ENCODE assay signal across 8 cellular contexts in the genomic region with DNA sequence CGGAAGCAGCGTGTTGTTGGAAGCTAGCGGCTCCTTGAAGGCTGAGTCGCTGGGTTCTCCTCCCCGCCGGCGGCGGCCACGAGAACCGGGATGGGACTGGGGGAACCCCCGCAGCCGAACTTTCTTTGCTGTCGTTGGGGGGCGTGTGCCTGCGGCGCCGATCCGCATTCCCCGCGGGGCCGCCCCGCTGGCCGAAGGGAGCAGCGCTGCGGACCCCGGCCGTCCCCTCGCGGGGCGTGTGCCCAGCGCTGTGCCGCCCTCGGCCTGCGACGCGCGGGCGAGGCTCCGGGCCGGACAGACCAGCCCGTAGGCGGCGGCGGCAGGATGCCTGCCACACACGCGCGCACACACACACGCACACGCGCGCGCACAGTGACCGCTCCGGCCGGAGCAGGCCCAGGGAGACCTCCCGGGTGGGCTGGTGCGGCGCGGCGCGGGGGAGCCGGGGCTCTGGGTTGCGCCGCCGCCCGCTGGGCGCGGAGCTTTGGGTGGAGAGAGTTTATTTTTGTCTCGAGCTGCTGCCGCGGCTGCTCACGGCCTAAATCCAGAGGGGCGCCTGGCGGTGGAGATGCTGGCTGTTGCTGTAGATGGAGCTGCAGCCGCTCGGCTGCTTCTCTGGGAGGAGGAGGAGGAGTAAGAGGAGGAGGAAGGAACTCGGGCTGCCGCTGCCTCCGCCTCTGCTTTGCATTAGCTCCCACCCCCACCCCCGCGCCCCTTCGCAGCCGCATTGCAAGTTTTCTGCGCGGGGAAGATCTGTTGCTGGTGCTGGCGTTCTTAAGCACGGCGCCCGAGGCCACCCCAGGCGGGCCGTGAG. TPM values are rescaled to one million over a fixed set of nuclear protein-coding genes. Genes with fewer than 3 reads are reported as not detected.
DNase-seq lines count a peak whose midpoint lies in the region; ATAC-seq and TF ChIP-seq lines count a peak whose summit lies in the region.

A gene with protein sequence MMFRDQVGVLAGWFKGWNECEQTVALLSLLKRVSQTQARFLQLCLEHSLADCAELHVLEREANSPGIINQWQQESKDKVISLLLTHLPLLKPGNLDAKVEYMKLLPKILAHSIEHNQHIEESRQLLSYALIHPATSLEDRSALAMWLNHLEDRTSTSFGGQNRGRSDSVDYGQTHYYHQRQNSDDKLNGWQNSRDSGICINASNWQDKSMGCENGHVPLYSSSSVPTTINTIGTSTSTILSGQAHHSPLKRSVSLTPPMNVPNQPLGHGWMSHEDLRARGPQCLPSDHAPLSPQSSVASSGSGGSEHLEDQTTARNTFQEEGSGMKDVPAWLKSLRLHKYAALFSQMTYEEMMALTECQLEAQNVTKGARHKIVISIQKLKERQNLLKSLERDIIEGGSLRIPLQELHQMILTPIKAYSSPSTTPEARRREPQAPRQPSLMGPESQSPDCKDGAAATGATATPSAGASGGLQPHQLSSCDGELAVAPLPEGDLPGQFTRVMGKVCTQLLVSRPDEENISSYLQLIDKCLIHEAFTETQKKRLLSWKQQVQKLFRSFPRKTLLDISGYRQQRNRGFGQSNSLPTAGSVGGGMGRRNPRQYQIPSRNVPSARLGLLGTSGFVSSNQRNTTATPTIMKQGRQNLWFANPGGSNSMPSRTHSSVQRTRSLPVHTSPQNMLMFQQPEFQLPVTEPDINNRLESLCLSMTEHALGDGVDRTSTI (plus strand): TSS at position 719 of the 814 bp plus-strand sequence. CDS start 789 bp downstream, outside the sequence.

- peak; percentile 38 for ATAC-seq in GM21737 (IDR thresholded peaks at IDR 0.05; ENCODE audit: unreplicated experiment)

- TF ChIP-seq CTCF in parathyroid adenoma (IDR thresholded peaks at IDR 0.05): no peak

- H3K9me2 ChIP-seq in Karpas-422 (replicated peaks; ENCODE audit: insufficient read depth, low read length): no peaks in the 10 kb centered on the region

- H3K27me3 ChIP-seq in Karpas-422 (ENCODE audit: low read length) (no peaks in the 10 kb centered on the region), parathyroid adenoma (ENCODE audit: control insufficient read depth, insufficient read depth, low read length) (no peaks in the 10 kb centered on the region)

- peak within 1 kb of the TSS; percentile 90 for H3K4me3 ChIP-seq in Karpas-422 (ENCODE audit: low read length)
- peak within 1 kb of the TSS; percentile 71 for H3K4me3 ChIP-seq in parathyroid adenoma (ENCODE audit: low read depth, low read length)

- H3K79me2 ChIP-seq in Karpas-422 (ENCODE audit: low read length) (peaks cover 46% of the 10 kb centered on the region), parathyroid adenoma (no peaks in the 10 kb centered on the region)

- H2AFZ ChIP-seq in Karpas-422 (ENCODE audit: low read length) (no peak within 1 kb of the TSS), parathyroid adenoma (peak within 1 kb of the TSS; percentile 79)

- H3K9me3 ChIP-seq in Karpas-422 (ENCODE audit: low read length) (peaks cover 5% of the 10 kb centered on the region; the same call in 1 of the 2 replicates), parathyroid adenoma (ENCODE audit: control insufficient read depth, low read length) (no peaks in the 10 kb centered on the region)

- H4K20me1 ChIP-seq in Karpas-422 (ENCODE audit: insufficient read depth, low read depth, low read length): peaks cover 4% of the 10 kb centered on the region; the same call in 1 of the 2 replicates

- peak; percentile 87 for DNase-seq in ELF-1 (ENCODE audit: low read depth, low spot score)
- peak; percentile 98 for DNase-seq in Karpas-422
- peak; percentile 56 to 76 for DNase-seq in SW 1271 (lab: John Stamatoyannopoulos, UW)
- DNase-seq in amniotic epithelial cell (ENCODE audit: low read depth): peak; percentile 88
- DNase-seq in cardiac septum (ENCODE audit: low spot score): peak; percentile 90
- no peak for DNase-seq in NK-92 treated with Interleukin-12 subunit alpha and Interleukin-12 subunit beta, amount 100 ng/mL, for 24 hours (lab: John Stamatoyannopoulos, UW)

- H3K36me3 ChIP-seq in Karpas-422 (ENCODE audit: insufficient read depth, low read length): peaks cover 34% of the 10 kb centered on the region
- H3K36me3 ChIP-seq in parathyroid adenoma (ENCODE audit: control insufficient read depth, insufficient read depth, low read length): no peaks in the 10 kb centered on the region

- H3K4me1 ChIP-seq in Karpas-422 (ENCODE audit: low read length) (peaks cover 38% of the 10 kb centered on the region), parathyroid adenoma (peaks cover 5% of the 10 kb centered on the region)

- H3K27ac ChIP-seq in Karpas-422 (ENCODE audit: low read length) (peak within 1 kb of the TSS; percentile 88), parathyroid adenoma (peak within 1 kb of the TSS; percentile 91)

- H3K4me2 ChIP-seq in Karpas-422 (ENCODE audit: low read depth, low read length, poor library complexity, severe bottlenecking) (peak within 1 kb of the TSS; percentile 92), parathyroid adenoma (ENCODE audit: low read length) (peak within 1 kb of the TSS; percentile 89)

- intact Hi-C loops in cardiac septum (cut with DNase I): loop anchor here (1.0 to 5.0 kb wide), 2 partner anchors 86 to 207 kb away; no protein-coding TSS in a partner anchor

- H3K9ac ChIP-seq in Karpas-422 (ENCODE audit: low read length): peak within 1 kb of the TSS; percentile 94
- H3K9ac ChIP-seq in parathyroid adenoma: no peak within 1 kb of the TSS

RNA-seq across cellular contexts. Expression of the gene that starts here (rescaled TPM):
- total RNA-seq in Karpas-422 (2014; rRNA removed; shearing (Covaris generic); ENCODE audit: low replicate concordance): 77.2 and 94.7 TPM in 2 replicates
- 252 TPM for total RNA-seq in cardiac septum
